Comparison of ENCODE assay signal across 14 cellular contexts in genomic region chr10:122078965-122079401, GRCh38.
DNase-seq lines count a peak whose midpoint lies in the region; ATAC-seq and TF ChIP-seq lines count a peak whose summit lies in the region.
"Had no signal": no experiment of that assay in that cellular context is flagged by ENCODE, and none has a peak within 500 bp of the region (broad histone marks: within the 10 kb centered on the region; RNA-seq: fewer than 3 reads in every experiment).

No MANE protein-coding gene starts in this region.

- H3K4me1 ChIP-seq in esophagus squamous epithelium (peaks cover 0 to 55% (median 12%) of the 10 kb centered on the region in 3 donors), mucosa of descending colon (ENCODE audit: low read depth) (peaks cover 4% of the 10 kb centered on the region)
- H3K4me1 ChIP-seq: parathyroid adenoma, tibial artery had no signal

- H3K4me3 ChIP-seq in esophagus squamous epithelium: no peak overlapping the region
- no peak overlapping the region for H3K4me3 ChIP-seq in mucosa of descending colon
- H3K4me3 ChIP-seq: tibial artery had no signal

- ATAC-seq in Right ventricle myocardium inferior: peak; percentile 69
- ATAC-seq in mucosa of descending colon: peak; percentile 25
- ATAC-seq in GM18502 (IDR thresholded peaks at IDR 0.05; ENCODE audit: poor library complexity, unreplicated experiment): no peak

- H3K27ac ChIP-seq in esophagus squamous epithelium: peak overlapping the region in 3 of 4 donors; percentile 21 to 46 (median 45)
- H3K27ac ChIP-seq: parathyroid adenoma, tibial artery had no signal

- WGBS in esophagus squamous epithelium, 2 donors: 56 to 57% methylated on average over 7 to 10 of the region's 10 CpGs

- no peaks in the 10 kb centered on the region for H3K27me3 ChIP-seq in esophagus squamous epithelium
- H3K27me3 ChIP-seq: tibial artery had no signal

- intact Hi-C loops in Right ventricle myocardium inferior (cut with DNase I) (loop anchor here (2.0 kb wide), 1 partner anchor 34 kb away; no protein-coding TSS in a partner anchor), cardiac septum (cut with DNase I) (no loop called here), esophagus squamous epithelium (cut with DNase I) (no loop called here), mucosa of descending colon (cut with DNase I, micrococcal nuclease) (no loop called here)

- H3K36me3 ChIP-seq in esophagus squamous epithelium (peaks cover 0 to 42% (median 0%) of the 10 kb centered on the region in 3 donors), mucosa of descending colon (ENCODE audit: low read depth) (no peaks in the 10 kb centered on the region)

- H3K9me3 ChIP-seq in esophagus squamous epithelium: no peaks in the 10 kb centered on the region
- no peaks in the 10 kb centered on the region for H3K9me3 ChIP-seq in mucosa of descending colon
- H3K9me3 ChIP-seq: tibial artery had no signal

- DNase-seq in Right ventricle myocardium inferior (ENCODE audit: missing footprints) (no peak), cardiac septum (ENCODE audit: low spot score) (no peak), esophagus squamous epithelium (lab: John Stamatoyannopoulos, UW) (no peak), mucosa of descending colon (no peak), NOMO-1 treated with DMSO at 0.1 percent for 48 hours (lab: John Stamatoyannopoulos, UW; ENCODE audit: unreplicated experiment) (no peak), NCI-H2227 treated with DMSO at 0.1 percent for 48 hours (lab: John Stamatoyannopoulos, UW) (no peak)
- DNase-seq in activated T-cell treated with anti-CD3 and anti-CD28 coated beads, Interleukin-2, amount 50 U/mL, for 1 hour: no peak
- DNase-seq: 8988T; caudate nucleus; CD4-positive, alpha-beta T cell; NCI-H2081; tibial artery had no signal

- TF ChIP-seq CTCF in esophagus squamous epithelium (IDR thresholded peaks at IDR 0.05) (no peak), mucosa of descending colon (IDR thresholded peaks at IDR 0.05) (no peak)

- no peak for TF ChIP-seq POLR2A in esophagus squamous epithelium (IDR thresholded peaks at IDR 0.05)
